Comparison of ENCODE assay signal across 2 cellular contexts in genomic region chr11:63711838-63712237, GRCh38.
TF ChIP-seq lines count a peak whose summit lies in the region.

No MANE protein-coding gene starts in this region.

TF ChIP-seq in GM23338, 12 proteins besides CTCF, POLR2A, EP300 and RAD21:
- TF ChIP-seq, protein P1, sequence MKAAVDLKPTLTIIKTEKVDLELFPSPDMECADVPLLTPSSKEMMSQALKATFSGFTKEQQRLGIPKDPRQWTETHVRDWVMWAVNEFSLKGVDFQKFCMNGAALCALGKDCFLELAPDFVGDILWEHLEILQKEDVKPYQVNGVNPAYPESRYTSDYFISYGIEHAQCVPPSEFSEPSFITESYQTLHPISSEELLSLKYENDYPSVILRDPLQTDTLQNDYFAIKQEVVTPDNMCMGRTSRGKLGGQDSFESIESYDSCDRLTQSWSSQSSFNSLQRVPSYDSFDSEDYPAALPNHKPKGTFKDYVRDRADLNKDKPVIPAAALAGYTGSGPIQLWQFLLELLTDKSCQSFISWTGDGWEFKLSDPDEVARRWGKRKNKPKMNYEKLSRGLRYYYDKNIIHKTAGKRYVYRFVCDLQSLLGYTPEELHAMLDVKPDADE (IDR thresholded peaks at IDR 0.05) = no peak
- TF ChIP-seq REST (IDR thresholded peaks at IDR 0.05; ENCODE audit: unreplicated experiment) (no peak), EZH2 (IDR thresholded peaks at IDR 0.05; ENCODE audit: low read depth, unreplicated experiment) (no peak)

TF ChIP-seq in K562, 482 proteins besides CTCF, POLR2A, EP300 and RAD21:
- no peak for TF ChIP-seq CHAMP1 (IDR thresholded peaks at IDR 0.05)
- TF ChIP-seq ZNF217 (CRISPR knock-in tag; IDR thresholded peaks at IDR 0.05) = no peak
- TF ChIP-seq, protein P2, sequence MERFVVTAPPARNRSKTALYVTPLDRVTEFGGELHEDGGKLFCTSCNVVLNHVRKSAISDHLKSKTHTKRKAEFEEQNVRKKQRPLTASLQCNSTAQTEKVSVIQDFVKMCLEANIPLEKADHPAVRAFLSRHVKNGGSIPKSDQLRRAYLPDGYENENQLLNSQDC (CRISPR knock-in tag; IDR thresholded peaks at IDR 0.05) = no peak
- 0 out of 2 replicates have a peak, but pooled peaks have one; percentile 42 for TF ChIP-seq CEBPG (CRISPR knock-in tag; IDR thresholded peaks at IDR 0.05)
- TF ChIP-seq CEBPG (tag; conservative IDR thresholded peaks at IDR 0.05 in 1 of 2, IDR thresholded peaks at IDR 0.05 in 1 of 2) = peak; percentile 49 to 53
- TF ChIP-seq HDAC3 (IDR thresholded peaks at IDR 0.05; ENCODE audit: borderline replicate concordance, partially characterized antibody) = no peak
- TF ChIP-seq, protein P3, sequence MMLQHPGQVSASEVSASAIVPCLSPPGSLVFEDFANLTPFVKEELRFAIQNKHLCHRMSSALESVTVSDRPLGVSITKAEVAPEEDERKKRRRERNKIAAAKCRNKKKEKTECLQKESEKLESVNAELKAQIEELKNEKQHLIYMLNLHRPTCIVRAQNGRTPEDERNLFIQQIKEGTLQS (IDR thresholded peaks at IDR 0.05) = peak; percentile 55
- TF ChIP-seq, protein P3 (CRISPR knock-in tag; conservative IDR thresholded peaks at IDR 0.05) = no peak
- no peak for TF ChIP-seq MCM3 (IDR thresholded peaks at IDR 0.05)
- TF ChIP-seq, protein P4, sequence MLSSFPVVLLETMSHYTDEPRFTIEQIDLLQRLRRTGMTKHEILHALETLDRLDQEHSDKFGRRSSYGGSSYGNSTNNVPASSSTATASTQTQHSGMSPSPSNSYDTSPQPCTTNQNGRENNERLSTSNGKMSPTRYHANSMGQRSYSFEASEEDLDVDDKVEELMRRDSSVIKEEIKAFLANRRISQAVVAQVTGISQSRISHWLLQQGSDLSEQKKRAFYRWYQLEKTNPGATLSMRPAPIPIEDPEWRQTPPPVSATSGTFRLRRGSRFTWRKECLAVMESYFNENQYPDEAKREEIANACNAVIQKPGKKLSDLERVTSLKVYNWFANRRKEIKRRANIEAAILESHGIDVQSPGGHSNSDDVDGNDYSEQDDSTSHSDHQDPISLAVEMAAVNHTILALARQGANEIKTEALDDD (IDR thresholded peaks at IDR 0.05) = no peak
- 0 out of 2 replicates have a peak, but pooled peaks have one; percentile 27 for TF ChIP-seq CEBPB (tag; IDR thresholded peaks at IDR 0.05)
- TF ChIP-seq ZNF280B (CRISPR knock-in tag; IDR thresholded peaks at IDR 0.05) = no peak
- TF ChIP-seq GATAD2B (IDR thresholded peaks at IDR 0.05; ENCODE audit: borderline replicate concordance) = no peak
- no peak for TF ChIP-seq HBP1 (CRISPR knock-in tag; IDR thresholded peaks at IDR 0.05)
